ENCODE assay signal across 8 cellular contexts in the genomic region with DNA sequence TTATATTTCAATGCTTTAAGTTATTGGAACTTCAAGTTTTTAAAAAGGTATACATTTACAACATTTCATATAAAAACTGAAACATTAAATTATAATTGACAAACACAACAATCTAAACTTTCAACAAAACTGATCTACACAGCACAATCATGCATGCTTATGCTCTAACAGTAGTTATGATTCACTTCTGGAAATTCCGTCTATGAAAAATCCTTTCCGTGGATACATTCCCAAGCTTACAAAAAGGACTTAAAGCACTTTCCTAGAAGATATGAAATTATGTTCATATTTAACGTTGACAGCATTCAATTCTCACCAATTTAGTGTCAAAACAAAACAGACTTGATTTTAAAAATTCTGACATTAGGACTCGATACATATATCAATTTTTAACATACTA. TPM values are rescaled to one million over a fixed set of nuclear protein-coding genes. Genes with fewer than 3 reads are reported as not detected.
DNase-seq lines count a peak whose midpoint lies in the region; ATAC-seq and TF ChIP-seq lines count a peak whose summit lies in the region.

No MANE protein-coding gene starts in this region.

- H3K9ac ChIP-seq in HUES64 (ENCODE audit: low read depth, low read length), result no peak overlapping the region
- peak overlapping the region; percentile 91 for H3K9ac ChIP-seq in mesenchymal stem cell (ENCODE audit: low read length)

- no peak overlapping the region for H2AK5ac ChIP-seq in mesenchymal stem cell (ENCODE audit: low read length, severe bottlenecking)

- 83% methylated on average over 4 of the region's 4 CpGs for WGBS in HUES64
- WGBS in mesenchymal stem cell, result 57% methylated on average over 4 of the region's 4 CpGs

- no peak overlapping the region for H3K23ac ChIP-seq in mesenchymal stem cell (ENCODE audit: low read length in 2 of 2)

- BruUV-seq in MCF 10A (replicated peaks; lab: Mats Ljungman, UMichigan), result no TSS peak

- H3K27ac Mint-ChIP-seq in MCF 10A (ENCODE audit: low read depth, unreplicated experiment), result no peak overlapping the region

- H3K79me1 ChIP-seq in mesenchymal stem cell (replicated peaks; ENCODE audit: low read length, poor library complexity, severe bottlenecking), result peaks cover 1% of the 10 kb centered on the region

- H4K91ac ChIP-seq in mesenchymal stem cell (ENCODE audit: low read length), result no peak overlapping the region

- no peak for ATAC-seq in HG03280 (IDR thresholded peaks at IDR 0.05; ENCODE audit: unreplicated experiment)
- ATAC-seq in GM18870 (IDR thresholded peaks at IDR 0.05; ENCODE audit: unreplicated experiment), result no peak

- no peaks in the 10 kb centered on the region for H3K9me3 ChIP-seq in HUES64 (ENCODE audit: insufficient read depth, low read depth, low read length)
- H3K9me3 ChIP-seq in mesenchymal stem cell (ENCODE audit: control insufficient read depth, low read length), result no peaks in the 10 kb centered on the region

- CTCF ChIA-PET in MCF 10A (lab: Yijun Ruan, JAX), result interaction anchor here (0.6 to 1.4 kb wide), 5 partner anchors 11 to 59 kb away, joined by 3 to 5 read pairs (median 5); no protein-coding TSS in a partner anchor

- peaks cover 92% of the 10 kb centered on the region for H3K36me3 Mint-ChIP-seq in MCF 10A (ENCODE audit: insufficient read depth, unreplicated experiment)

- H3K36me3 ChIP-seq in ACC112 (ENCODE audit: insufficient read depth, low read length) (peaks cover 72% of the 10 kb centered on the region), HUES64 (ENCODE audit: insufficient read depth, low read length) (peaks cover 78% of the 10 kb centered on the region), mesenchymal stem cell (ENCODE audit: control insufficient read depth in 1 of 2, insufficient read depth in 2 of 2, low read depth in 1 of 2, low read length in 2 of 2) (peaks cover 17 to 78% of the 10 kb centered on the region in 2 experiments)

- no peak overlapping the region for H2BK15ac ChIP-seq in mesenchymal stem cell (ENCODE audit: low read depth, poor library complexity, severe bottlenecking)

- H3K4me3 ChIP-seq in ACC112 (ENCODE audit: low read depth, low read length) (peak overlapping the region; percentile 94), HUES64 (ENCODE audit: low read length) (peak overlapping the region; percentile 86), mesenchymal stem cell (ENCODE audit: insufficient read depth in 1 of 2, low read depth in 1 of 2, low read length in 2 of 2) (peak overlapping the region in 1 of 2 experiments; percentile 82)

- H3K79me2 ChIP-seq in ACC112 (ENCODE audit: control insufficient read depth, insufficient read depth, low read length, unreplicated experiment), result peaks cover 83% of the 10 kb centered on the region

- H3K4me1 ChIP-seq in ACC112 (ENCODE audit: control insufficient read depth, insufficient read depth, low read length, unreplicated experiment) (peaks cover 24% of the 10 kb centered on the region), HUES64 (ENCODE audit: insufficient read depth, low read length) (peaks cover 31% of the 10 kb centered on the region), mesenchymal stem cell (ENCODE audit: control insufficient read depth, insufficient read depth, low read depth, low read length) (peaks cover 11% of the 10 kb centered on the region)

- peak overlapping the region; percentile 25; the same call in 1 of the 2 replicates for H3K27ac ChIP-seq in ACC112 (ENCODE audit: low read depth, low read length)
- no peak overlapping the region for H3K27ac ChIP-seq in HUES64 (ENCODE audit: low read depth, low read length)
- no peak overlapping the region for H3K27ac ChIP-seq in mesenchymal stem cell (ENCODE audit: low read length, poor library complexity, severe bottlenecking)

- H2BK12ac ChIP-seq in mesenchymal stem cell (ENCODE audit: low read length in 2 of 2), result no peak overlapping the region

- TF ChIP-seq CTCF in MCF 10A (IDR thresholded peaks at IDR 0.05; ENCODE audit: unreplicated experiment), result no peak

- H3K14ac ChIP-seq in mesenchymal stem cell (ENCODE audit: low read length in 2 of 2), result no peak overlapping the region

- POLR2A ChIA-PET in MCF 10A (lab: Yijun Ruan, JAX), result interaction anchor here (0.9 to 7.4 kb wide), 15 partner anchors 10 to 200 kb away, joined by 3 to 197 read pairs (median 7); partner anchors contain the start of genes CANX, MAML1, RUFY1 and SQSTM1

- H4K8ac ChIP-seq in mesenchymal stem cell (ENCODE audit: low read length), result no peak overlapping the region

- no peaks in the 10 kb centered on the region for H3K9me3 Mint-ChIP-seq in MCF 10A (ENCODE audit: unreplicated experiment)

- no peak overlapping the region for H2BK5ac ChIP-seq in mesenchymal stem cell (ENCODE audit: low read depth, low read length, poor library complexity, severe bottlenecking)

- H2AFZ ChIP-seq in ACC112 (ENCODE audit: low read length, unreplicated experiment) (no peak overlapping the region), mesenchymal stem cell (ENCODE audit: low read depth, low read length) (no peak overlapping the region)

- no peak overlapping the region for H3K4me2 ChIP-seq in mesenchymal stem cell (ENCODE audit: low read length, poor library complexity, severe bottlenecking)

- DNase-seq in MCF 10A (ENCODE audit: unreplicated experiment) (no peak), mesenchymal stem cell (no peak), cortex of kidney (lab: John Stamatoyannopoulos, UW) (no peak), DMS 273 (lab: John Stamatoyannopoulos, UW; ENCODE audit: unreplicated experiment) (no peak)

- H3K18ac ChIP-seq in mesenchymal stem cell (ENCODE audit: low read depth in 1 of 2, low read length in 2 of 2), result no peak overlapping the region

- H3K27me3 ChIP-seq in ACC112 (ENCODE audit: insufficient read depth, low read length) (no peaks in the 10 kb centered on the region), HUES64 (ENCODE audit: insufficient read depth, low read length) (no peaks in the 10 kb centered on the region), mesenchymal stem cell (ENCODE audit: control insufficient read depth in 1 of 2, insufficient read depth in 1 of 2, low read length in 2 of 2) (no peaks in the 10 kb centered on the region)

- no peak overlapping the region for H2BK120ac ChIP-seq in mesenchymal stem cell (ENCODE audit: low read depth, low read length)

- no peaks in the 10 kb centered on the region for H3K27me3 Mint-ChIP-seq in MCF 10A (ENCODE audit: insufficient read depth, unreplicated experiment)

- H3K4ac ChIP-seq in mesenchymal stem cell (ENCODE audit: low read depth in 1 of 2, low read length in 2 of 2), result no peak overlapping the region

- H3K4me1 Mint-ChIP-seq in MCF 10A (ENCODE audit: insufficient read depth, unreplicated experiment), result peaks cover 62% of the 10 kb centered on the region

- peak overlapping the region; percentile 98 for H3K4me3 Mint-ChIP-seq in MCF 10A (ENCODE audit: unreplicated experiment)

- intact Hi-C loops in MCF 10A (cut with micrococcal nuclease), result loop anchor here (10.0 kb wide), 1 partner anchor 455 kb away; the partner anchor contains the start of gene RNF130

RNA-seq across cellular contexts. Expression of gene HNRNPH1, which starts 3.7 kb away (rescaled TPM):
- polyA plus RNA-seq in HUES64 (2013, experiment 1 of 2), result 491 TPM
- polyA plus RNA-seq in HUES64 (2013, experiment 2 of 2), result 414 TPM
- total RNA-seq in MCF 10A (2022), result 907 and 981 TPM in 2 replicates
- polyA plus RNA-seq in mesenchymal stem cell (2013, experiment 1 of 2), result 198 TPM
- 190 TPM for polyA plus RNA-seq in mesenchymal stem cell (2013, experiment 2 of 2)
